16 cellular contexts compared by ENCODE assay signal in genomic region chr14:36655571-36655962, GRCh38. TPM values are rescaled to one million over a fixed set of nuclear protein-coding genes. Genes with fewer than 3 reads are reported as not detected.
DNase-seq lines count a peak whose midpoint lies in the region; ATAC-seq and TF ChIP-seq lines count a peak whose summit lies in the region.
"Had no signal": no experiment of that assay in that cellular context is flagged by ENCODE, and none has a peak within 500 bp of the region (broad histone marks: within the 10 kb centered on the region; RNA-seq: fewer than 3 reads in every experiment).

No MANE protein-coding gene starts in this region.

- H3K56ac ChIP-seq in H9 (ENCODE audit: insufficient read length, low read depth, low read length), result no peak overlapping the region

- peaks cover 87% of the 10 kb centered on the region for H3K27me3 ChIP-seq in SK-N-SH (ENCODE audit: insufficient read depth)
- H3K27me3 ChIP-seq in H9 (ENCODE audit: insufficient read depth, low read length), result peaks cover 97% of the 10 kb centered on the region
- peaks cover 0 to 100% (median 27%) of the 10 kb centered on the region in 4 donors for H3K27me3 ChIP-seq in esophagus squamous epithelium
- H3K27me3 ChIP-seq in parathyroid adenoma (ENCODE audit: control insufficient read depth, insufficient read depth, low read length), result no peaks in the 10 kb centered on the region

- no peak overlapping the region for H3K27ac Mint-ChIP-seq in H9

- no peak for TF ChIP-seq EP300 in SK-N-SH (IDR thresholded peaks at IDR 0.05; ENCODE audit: borderline replicate concordance in 1 of 2, low read depth in 1 of 2, low read length in 1 of 2)

- peaks cover 9 to 39% of the 10 kb centered on the region in 2 experiments for H3K4me1 Mint-ChIP-seq in H9

- H3K36me3 Mint-ChIP-seq in H9 (ENCODE audit: insufficient read depth in 1 of 3, low read depth in 3 of 3), result no peaks in the 10 kb centered on the region; a peak in 2 of 7 replicates

- H2BK5ac ChIP-seq in H9 (ENCODE audit: insufficient read length, low read length), result no peak overlapping the region

- H4K20me1 ChIP-seq in SK-N-SH (ENCODE audit: insufficient read depth), result no peaks in the 10 kb centered on the region
- no peaks in the 10 kb centered on the region for H4K20me1 ChIP-seq in H9 (ENCODE audit: control insufficient read depth, insufficient read depth, insufficient read length)

- H3K4me1 ChIP-seq in SK-N-SH (ENCODE audit: control insufficient read depth in 1 of 2, insufficient read depth in 2 of 2, low read depth in 1 of 2, low read length in 1 of 2) (no peaks in the 10 kb centered on the region; a peak in 1 of 4 replicates), H9 (ENCODE audit: insufficient read depth, low read length) (no peaks in the 10 kb centered on the region), esophagus squamous epithelium (peaks cover 3 to 57% (median 4%) of the 10 kb centered on the region in 3 donors), parathyroid adenoma (peaks cover 4% of the 10 kb centered on the region)

- H4K5ac ChIP-seq in H9 (ENCODE audit: insufficient read length, low read depth, low read length), result no peak overlapping the region

- intact Hi-C loops in esophagus squamous epithelium (cut with DNase I), result loop anchor here (10.0 kb wide), 1 partner anchor 499 kb away; no protein-coding TSS in a partner anchor

- POLR2A ChIA-PET in SK-N-SH (lab: Yijun Ruan, JAX), result no interaction called here

- peaks cover under 1 to 10% of the 10 kb centered on the region in 2 experiments; a peak in 2 of 5 replicates for H3K9me3 Mint-ChIP-seq in H9

- TF ChIP-seq POLR2A in esophagus squamous epithelium (IDR thresholded peaks at IDR 0.05), result no peak

- H2BK20ac ChIP-seq in H9 (ENCODE audit: low read depth, low read length, poor library complexity, severe bottlenecking), result no peak overlapping the region

- 39% methylated on average over 11 of the region's 11 CpGs for WGBS in SK-N-SH (ENCODE audit: low lambda C conversion rate)
- WGBS in H9 (ENCODE audit: extremely low coverage, insufficient read length, low lambda C conversion rate), result no CpG with 5 or more reads among the region's 11 CpGs
- 24 to 29% methylated on average over 11 of the region's 11 CpGs for WGBS in esophagus squamous epithelium, 2 donors

- H3K4me3 ChIP-seq in SK-N-SH (ENCODE audit: low read depth in 2 of 2, low read length in 1 of 2), result peak overlapping the region in 1 of 2 experiments; percentile 23; a peak in 1 of 4 replicates
- peak overlapping the region in 3 of 4 donors; percentile 70 to 75 (median 71) for H3K4me3 ChIP-seq in esophagus squamous epithelium
- peak overlapping the region; percentile 98 for H3K4me3 ChIP-seq in parathyroid adenoma (ENCODE audit: low read depth, low read length)
- H3K4me3 ChIP-seq: upper lobe of left lung had no signal

- H3K23ac ChIP-seq in H9 (ENCODE audit: insufficient read length, low read depth, low read length), result no peak overlapping the region

- no peaks in the 10 kb centered on the region for H3K79me1 ChIP-seq in H9 (ENCODE audit: insufficient read depth, low read depth, low read length, poor library complexity, severe bottlenecking)

- no peaks in the 10 kb centered on the region for H3K36me3 ChIP-seq in SK-N-SH (replicated peaks in 1 of 2; ENCODE audit: control insufficient read depth in 1 of 2, insufficient read depth in 2 of 2, low read length in 1 of 2)
- peaks cover 0 to 8% (median 0%) of the 10 kb centered on the region in 3 donors for H3K36me3 ChIP-seq in esophagus squamous epithelium
- no peaks in the 10 kb centered on the region for H3K36me3 ChIP-seq in parathyroid adenoma (ENCODE audit: control insufficient read depth, insufficient read depth, low read length)
- H3K36me3 ChIP-seq: pancreas, upper lobe of left lung had no signal

- H3K14ac ChIP-seq in H9 (ENCODE audit: insufficient read depth, low read length), result no peak overlapping the region

- H3K9ac ChIP-seq in SK-N-SH (no peak overlapping the region), H9 (ENCODE audit: extremely low read depth, insufficient read length, low read length) (no peak overlapping the region), parathyroid adenoma (no peak overlapping the region)

- DNase-seq in SK-N-SH (no peak), H9 (peak; percentile 51), esophagus squamous epithelium (lab: John Stamatoyannopoulos, UW) (no peak), NAMALWA (ENCODE audit: low spot score) (no peak), OCI-M2 (lab: John Stamatoyannopoulos, UW; ENCODE audit: unreplicated experiment) (no peak), SW 1271 (lab: John Stamatoyannopoulos, UW) (no peak)
- DNase-seq: CD8-positive, alpha-beta memory T cell; hypothalamus; NCI-H1417; NCI-H2171; upper lobe of left lung had no signal

- H3K9me2 ChIP-seq in SK-N-SH, result no peaks in the 10 kb centered on the region

- no peak overlapping the region for H2BK12ac ChIP-seq in H9 (ENCODE audit: insufficient read length, low read depth, low read length)

- CTCF ChIA-PET in SK-N-SH (lab: Yijun Ruan, JAX), result interaction anchor here (0.8 to 1.9 kb wide), 5 partner anchors 8 to 34 kb away, joined by 4 to 13 read pairs (median 4); no protein-coding TSS in a partner anchor

- H2BK15ac ChIP-seq in H9 (ENCODE audit: low read depth, low read length), result no peak overlapping the region

- peak overlapping the region in 1 of 2 experiments; percentile 66; a peak in 3 of 5 replicates for H3K4me3 Mint-ChIP-seq in H9

- ATAC-seq in SK-N-SH treated with all-trans-retinoic acid at 6 μM for 48 hours, result no peak

- no peak for TF ChIP-seq RAD21 in SK-N-SH (IDR thresholded peaks at IDR 0.05; ENCODE audit: low read length)

- H3T11ph ChIP-seq in H9 (ENCODE audit: low read length), result no peak overlapping the region

- no peaks in the 10 kb centered on the region for H3K23me2 ChIP-seq in H9 (ENCODE audit: insufficient read length, low read depth, low read length, poor library complexity, severe bottlenecking)

- H4K8ac ChIP-seq in H9 (replicated peaks; ENCODE audit: insufficient read length, low read depth, low read length), result no peak overlapping the region

- peaks cover 100% of the 10 kb centered on the region for H3K27me3 Mint-ChIP-seq in H9 (ENCODE audit: low read depth)

- TF ChIP-seq CTCF in SK-N-SH (IDR thresholded peaks at IDR 0.05) (no peak), H9 (conservative IDR thresholded peaks at IDR 0.05) (no peak), esophagus squamous epithelium (IDR thresholded peaks at IDR 0.05) (no peak), parathyroid adenoma (IDR thresholded peaks at IDR 0.05) (no peak)

- H2AFZ ChIP-seq in SK-N-SH (ENCODE audit: low read depth), result no peak overlapping the region
- no peak overlapping the region for H2AFZ ChIP-seq in H9 (ENCODE audit: low read length)
- H2AFZ ChIP-seq in parathyroid adenoma, result peak overlapping the region; percentile 72

- H3K27ac ChIP-seq in SK-N-SH (ENCODE audit: low read depth in 2 of 2, low read length in 1 of 2), result no peak overlapping the region
- no peak overlapping the region for H3K27ac ChIP-seq in H9 (ENCODE audit: insufficient read length, low read depth, low read length)
- peak overlapping the region in 3 of 4 donors; percentile 94 to 96 (median 94) for H3K27ac ChIP-seq in esophagus squamous epithelium
- H3K27ac ChIP-seq in parathyroid adenoma, result peak overlapping the region; percentile 99
- H3K27ac ChIP-seq: pancreas, upper lobe of left lung had no signal

- no peak overlapping the region for H4K91ac ChIP-seq in H9 (ENCODE audit: insufficient read length, low read depth, low read length)

- no peak overlapping the region for H2BK120ac ChIP-seq in H9 (ENCODE audit: low read depth, low read length, poor library complexity, severe bottlenecking)

- H3K4me2 ChIP-seq in SK-N-SH, result peak overlapping the region; percentile 44
- peak overlapping the region; percentile 44 for H3K4me2 ChIP-seq in H9 (ENCODE audit: insufficient read depth, insufficient read length, low read length)
- peak overlapping the region; percentile 99 for H3K4me2 ChIP-seq in parathyroid adenoma (ENCODE audit: low read length)

- no peak overlapping the region for H3K18ac ChIP-seq in H9 (ENCODE audit: insufficient read length, low read depth, low read length)

- no peak overlapping the region for H3K4ac ChIP-seq in H9 (ENCODE audit: low read depth, low read length)

- H2AK5ac ChIP-seq in H9 (ENCODE audit: insufficient read length, low read length), result no peak overlapping the region

- H3K79me2 ChIP-seq in SK-N-SH (ENCODE audit: insufficient read depth), result no peaks in the 10 kb centered on the region
- H3K79me2 ChIP-seq in H9 (ENCODE audit: insufficient read depth, low read length), result no peaks in the 10 kb centered on the region
- peaks cover 40% of the 10 kb centered on the region for H3K79me2 ChIP-seq in parathyroid adenoma

- H3F3A ChIP-seq in SK-N-SH (replicated peaks; ENCODE audit: insufficient read depth), result no peaks in the 10 kb centered on the region

- no peaks in the 10 kb centered on the region for H3K9me3 ChIP-seq in SK-N-SH
- H3K9me3 ChIP-seq in H9 (ENCODE audit: control insufficient read depth, low read depth, low read length), result no peaks in the 10 kb centered on the region
- H3K9me3 ChIP-seq in esophagus squamous epithelium, result no peaks in the 10 kb centered on the region
- H3K9me3 ChIP-seq in parathyroid adenoma (ENCODE audit: control insufficient read depth, low read length), result no peaks in the 10 kb centered on the region
- H3K9me3 ChIP-seq: pancreas, upper lobe of left lung had no signal

TF ChIP-seq in SK-N-SH, 30 proteins besides CTCF, POLR2A, EP300 and RAD21 (continues in another document):
- no peak for TF ChIP-seq PBX3 (IDR thresholded peaks at IDR 0.05)

TF ChIP-seq in SK-N-SH treated with all-trans-retinoic acid at 6 μM for 48 hours, 23 proteins besides CTCF, POLR2A, EP300 and RAD21 (continues in another document):
- TF ChIP-seq TOX (CRISPR knock-in tag; IDR thresholded peaks at IDR 0.05; ENCODE audit: borderline replicate concordance) (no peak), POU6F1 (CRISPR knock-in tag; IDR thresholded peaks at IDR 0.05; ENCODE audit: borderline replicate concordance, low read depth) (no peak)

RNA-seq across cellular contexts. Expression of gene PAX9, which starts 6.1 kb away (rescaled TPM):
- polyA plus RNA-seq in SK-N-SH (2012; rRNA removed), result not detected in 2 replicates
- polyA plus RNA-seq in SK-N-SH (2012; cell fraction: cytosol; rRNA removed), result not detected in 2 replicates
- not detected in 2 replicates for polyA plus RNA-seq in SK-N-SH (2012; cell fraction: nucleus; rRNA removed)
- total RNA-seq in H9 (2021) (not detected in 2 replicates), esophagus squamous epithelium (100 to 1,000 TPM in 2 of 4 donors, 10 to 100 TPM in 2; 70.1 to 152 (median 100) TPM)
- total RNA-seq: CD8-positive, alpha-beta memory T cell; cerebellum; mononuclear cell had no signal
- polyA plus RNA-seq: CD8-positive, alpha-beta memory T cell had no signal

Comparison
In these comparisons a context has a peak if more than half of its experiments do, and no peak if none do; other contexts are left out.
1. H3K27ac ChIP-seq: peak in esophagus squamous epithelium (3 of 4) and parathyroid adenoma (single experiment); none in SK-N-SH (0 of 2) and H9 (single experiment).
2. H3K4me2 ChIP-seq: peak in every context shown above with its lines; median percentile 99 in parathyroid adenoma; 44 in SK-N-SH; 44 in H9.
3. RNA of gene PAX9, which starts 6.1 kb away (total RNA-seq): 70.1 to 152 TPM in esophagus squamous epithelium; not detected in H9; every median in the first group is over 10 times any median in the second.